ENCODE assay signal across 1 cellular context in genomic region chr2:74862268-74862964, GRCh38.
TF ChIP-seq lines count a peak whose summit lies in the region.

No MANE protein-coding gene starts in this region.

TF ChIP-seq in K562, 482 proteins besides CTCF, POLR2A, EP300 and RAD21 (continues in another document):
- TF ChIP-seq STAT5A (IDR thresholded peaks at IDR 0.05; ENCODE audit: borderline replicate concordance, low read length) (peak; percentile 44; the same call in 1 of the 2 replicates), TARDBP (IDR thresholded peaks at IDR 0.05) (peak; percentile 43; the same call in 1 of the 2 replicates), ZNF224 (CRISPR knock-in tag; IDR thresholded peaks at IDR 0.05) (no peak), JUNB (CRISPR knock-in tag; conservative IDR thresholded peaks at IDR 0.05) (no peak), CBFA2T3 (IDR thresholded peaks at IDR 0.05) (peak; percentile 89), SNAPC5 (CRISPR knock-in tag; IDR thresholded peaks at IDR 0.05) (no peak), MXD1 (CRISPR knock-in tag; IDR thresholded peaks at IDR 0.05; ENCODE audit: borderline replicate concordance, poor library complexity, severe bottlenecking) (no peak), ATF3 (IDR thresholded peaks at IDR 0.05) (peak; percentile 63), ATF3 (CRISPR knock-in tag; conservative IDR thresholded peaks at IDR 0.05) (no peak), ETV1 (tag; conservative IDR thresholded peaks at IDR 0.05; ENCODE audit: low read depth) (0 out of 2 replicates have a peak, but pooled peaks have one; percentile 17), GATAD2B (IDR thresholded peaks at IDR 0.05; ENCODE audit: borderline replicate concordance) (no peak), MBD1 (CRISPR knock-in tag; IDR thresholded peaks at IDR 0.05) (0 out of 2 replicates have a peak, but pooled peaks have one; percentile 31), ID3 (CRISPR knock-in tag; IDR thresholded peaks at IDR 0.05) (no peak), ID3 (tag; IDR thresholded peaks at IDR 0.05) (peak; percentile 31; the same call in 1 of the 2 replicates), ZKSCAN1 (IDR thresholded peaks at IDR 0.05; ENCODE audit: low read depth, low read length) (no peak), KDM5B (IDR thresholded peaks at IDR 0.05; ENCODE audit: insufficient replicate concordance, low read depth, low read length) (no peak), MTA2 (IDR thresholded peaks at IDR 0.05; ENCODE audit: low read depth) (peak; percentile 68), HMBOX1 (IDR thresholded peaks at IDR 0.05) (peak; percentile 85), EP400 (IDR thresholded peaks at IDR 0.05) (peak; percentile 46), BCOR (IDR thresholded peaks at IDR 0.05) (peak; percentile 86), SMAD3 (CRISPR knock-in tag; conservative IDR thresholded peaks at IDR 0.05) (peak; percentile 86), ZBTB43 (CRISPR knock-in tag; IDR thresholded peaks at IDR 0.05) (no peak), CUX1 (CRISPR knock-in tag; IDR thresholded peaks at IDR 0.05) (no peak), TCF3 (CRISPR knock-in tag; IDR thresholded peaks at IDR 0.05) (peak; percentile 79), ZBTB7A (IDR thresholded peaks at IDR 0.05; ENCODE audit: borderline replicate concordance, control insufficient read depth, low read depth, low read length) (no peak), SP1 (CRISPR knock-in tag; IDR thresholded peaks at IDR 0.05) (peak; percentile 23; the same call in 1 of the 2 replicates), KDM1A (IDR thresholded peaks at IDR 0.05) (peak in 1 of 2 experiments; percentile 57; a peak in 1 of 4 replicates), ZNF589 (CRISPR knock-in tag; IDR thresholded peaks at IDR 0.05; ENCODE audit: low read depth) (0 out of 2 replicates have a peak, but pooled peaks have one; percentile 37), MBD2 (IDR thresholded peaks at IDR 0.05; ENCODE audit: borderline replicate concordance, low read depth) (0 out of 2 replicates have a peak, but pooled peaks have one; percentile 19), CREB3L1 (IDR thresholded peaks at IDR 0.05; ENCODE audit: borderline replicate concordance, low read depth) (0 out of 2 replicates have a peak, but pooled peaks have one; percentile 30), CHD2 (IDR thresholded peaks at IDR 0.05; ENCODE audit: low read depth, low read length) (no peak), TOE1 (IDR thresholded peaks at IDR 0.05; ENCODE audit: borderline replicate concordance) (peak; percentile 47; the same call in 1 of the 2 replicates), TOE1 (CRISPR knock-in tag; IDR thresholded peaks at IDR 0.05; ENCODE audit: borderline replicate concordance, low read depth) (no peak), FIP1L1 (IDR thresholded peaks at IDR 0.05; ENCODE audit: low read depth, low read length, poor library complexity, severe bottlenecking) (no peak), RBBP5 (IDR thresholded peaks at IDR 0.05; ENCODE audit: borderline replicate concordance, insufficient read depth, low read length, poor library complexity, severe bottlenecking) (no peak), KLF1 (tag; IDR thresholded peaks at IDR 0.05) (no peak), HDAC3 (IDR thresholded peaks at IDR 0.05; ENCODE audit: borderline replicate concordance, partially characterized antibody) (peak; percentile 93), DMBX1 (CRISPR knock-in tag; IDR thresholded peaks at IDR 0.05; ENCODE audit: borderline replicate concordance) (0 out of 2 replicates have a peak, but pooled peaks have one; percentile 48), CCNT2 (IDR thresholded peaks at IDR 0.05; ENCODE audit: borderline replicate concordance, extremely low read depth, insufficient read length, low read depth, low read length) (peak; percentile 89), ZNF133 (CRISPR knock-in tag; IDR thresholded peaks at IDR 0.05) (no peak), PML (IDR thresholded peaks at IDR 0.05; ENCODE audit: low read length) (peak; percentile 83; the same call in 1 of the 2 replicates), SMARCE1 (IDR thresholded peaks at IDR 0.05) (peak; percentile 77; the same call in 1 of the 2 replicates), FOXP4 (CRISPR knock-in tag; IDR thresholded peaks at IDR 0.05; ENCODE audit: borderline replicate concordance) (no peak), RCOR1 (IDR thresholded peaks at IDR 0.05; ENCODE audit: borderline replicate concordance in 1 of 2, low read depth in 2 of 2, low read length in 2 of 2) (peak in 1 of 2 experiments; percentile 92; a peak in 2 of 4 replicates), NCOA2 (IDR thresholded peaks at IDR 0.05; ENCODE audit: partially characterized antibody in 2 of 2) (no peak), GABPB1 (CRISPR knock-in tag; IDR thresholded peaks at IDR 0.05) (no peak)
